Comparison of ENCODE assay signal across 38 cellular contexts in genomic region chr1:232352366-232352765, GRCh38.
"Had no signal": no experiment of that assay in that cellular context is flagged by ENCODE, and none has a peak within 500 bp of the region (broad histone marks: within the 10 kb centered on the region; RNA-seq: fewer than 3 reads in every experiment).

No MANE protein-coding gene starts in this region.

- H3K4me1 Mint-ChIP-seq: activated B cell treated with CpG ODN at 0.5 μM for 24 hours; activated CD4-positive, alpha-beta memory T cell treated with anti-CD3 and anti-CD28 coated beads, Interleukin-2, amount 10 ng/mL, durations not matched to agents 7 days and 5 days; activated CD4-positive, alpha-beta T cell treated with anti-CD3 and anti-CD28 coated beads, Interleukin-2, amount 10 ng/mL, durations not matched to agents 7 days and 5 days; activated naive CD8-positive, alpha-beta T cell treated with anti-CD3 and anti-CD28 coated beads for 36 hours; activated T-helper 17 cell treated with anti-CD3 and anti-CD28 coated beads, Interleukin-2, amount 50 U/mL, for 72 hours; central memory CD8-positive, alpha-beta T cell had no signal

- H3K27me3 ChIP-seq: adrenal gland, body of pancreas, brain microvascular endothelial cell, breast epithelium had no signal

- H3K4me3 ChIP-seq: adrenal gland, body of pancreas, breast epithelium had no signal

- DNase-seq: activated B cell treated with CpG ODN at 0.5 μM for 24 hours; activated CD4-positive, alpha-beta memory T cell treated with anti-CD3 and anti-CD28 coated beads, Interleukin-2, amount 10 ng/mL, durations not matched to agents 7 days and 5 days; activated CD4-positive, alpha-beta T cell treated with anti-CD3 and anti-CD28 coated beads for 4 hours; activated CD4-positive, alpha-beta T cell treated with anti-CD3 and anti-CD28 coated beads, Interleukin-2, amount 10 ng/mL, durations not matched to agents 7 days and 5 days; activated CD4-positive, alpha-beta T cell treated with anti-CD3 and anti-CD28 coated beads, Interleukin-2, amount 50 U/mL, for 48 hours; activated CD4-positive, CD25-positive, alpha-beta regulatory T cell treated with anti-CD3 and anti-CD28 coated beads, Interleukin-2, amount 50 U/mL, for 72 hours; activated CD8-positive, alpha-beta memory T cell treated with anti-CD3 and anti-CD28 coated beads, Interleukin-2, amount 50 U/mL, for 4 hours; activated CD8-positive, alpha-beta T cell treated with anti-CD3 and anti-CD28 coated beads, Interleukin-2, amount 10 ng/mL, durations not matched to agents 7 days and 5 days; activated effector memory CD4-positive, alpha-beta T cell treated with anti-CD3 and anti-CD28 coated beads, Interleukin-2, amount 50 U/mL, for 16 hours; activated gamma-delta T cell treated with Interleukin-2 at 50 U/mL for 16 hours; activated naive CD4-positive, alpha-beta T cell; activated naive CD4-positive, alpha-beta T cell treated with anti-CD3 and anti-CD28 coated beads for 36 hours; activated naive CD4-positive, alpha-beta T cell treated with anti-CD3 and anti-CD28 coated beads, Interleukin-2, amount 50 U/mL, for 16 hours; activated naive CD8-positive, alpha-beta T cell treated with anti-CD3 and anti-CD28 coated beads for 36 hours; activated T-cell treated with anti-CD3 and anti-CD28 coated beads for 4 hours; activated T-cell treated with anti-CD3 and anti-CD28 coated beads, Interleukin-2, amount 50 U/mL, for 1 hour; activated T-cell treated with anti-CD3 and anti-CD28 coated beads, Interleukin-2, amount 50 U/mL, for 4 hours; activated T-cell treated with anti-CD3 and anti-CD28 coated beads, Interleukin-2, amount 50 U/mL, for 72 hours; adrenal gland; amniotic stem cell; aorta; body of pancreas; brain microvascular endothelial cell; caudate nucleus; cerebellar nuclear complex; T-helper 1 cell; T-helper 2 cell; T-helper 9 cell had no signal

- H3K4me1 ChIP-seq: adrenal gland, body of pancreas, breast epithelium had no signal

- ATAC-seq: activated CD8-positive, alpha-beta T cell treated with anti-CD3 and anti-CD28 coated beads, Interleukin-2, amount 10 ng/mL, durations not matched to agents 7 days and 5 days; activated naive CD4-positive, alpha-beta T cell treated with anti-CD3 and anti-CD28 coated beads, Interleukin-2, amount 50 U/mL, for 72 hours; activated T-cell treated with anti-CD3 and anti-CD28 coated beads, Interleukin-2, amount 50 U/mL, for 4 hours; activated T-cell treated with anti-CD3 and anti-CD28 coated beads, Interleukin-2, amount 50 U/mL, for 72 hours; activated T-helper 17 cell treated with anti-CD3 and anti-CD28 coated beads, Interleukin-2, amount 50 U/mL, for 72 hours; body of pancreas had no signal

- H3K27me3 Mint-ChIP-seq: activated B cell treated with CpG ODN at 0.5 μM for 24 hours; activated CD4-positive, alpha-beta memory T cell treated with anti-CD3 and anti-CD28 coated beads, Interleukin-2, amount 10 ng/mL, durations not matched to agents 7 days and 5 days had no signal

- H3K36me3 ChIP-seq: adrenal gland, brain microvascular endothelial cell, breast epithelium had no signal

- H3K9me3 Mint-ChIP-seq: activated B cell treated with CpG ODN at 0.5 μM for 24 hours; activated CD4-positive, alpha-beta memory T cell treated with anti-CD3 and anti-CD28 coated beads, Interleukin-2, amount 10 ng/mL, durations not matched to agents 7 days and 5 days; activated CD4-positive, alpha-beta T cell treated with anti-CD3 and anti-CD28 coated beads, Interleukin-2, amount 10 ng/mL, durations not matched to agents 7 days and 5 days; activated naive CD4-positive, alpha-beta T cell treated with anti-CD3 and anti-CD28 coated beads for 36 hours; activated naive CD4-positive, alpha-beta T cell treated with anti-CD3 and anti-CD28 coated beads, Interleukin-2, amount 50 U/mL, for 72 hours; activated naive CD8-positive, alpha-beta T cell treated with anti-CD3 and anti-CD28 coated beads for 36 hours; activated T-cell treated with anti-CD3 and anti-CD28 coated beads, Interleukin-2, amount 50 U/mL, for 4 hours; activated T-cell treated with anti-CD3 and anti-CD28 coated beads, Interleukin-2, amount 50 U/mL, for 72 hours; activated T-helper 1 cell treated with anti-CD3 and anti-CD28 coated beads, Interleukin-12 subunit alpha, Interleukin-12 subunit beta, Interleukin-2, Interleukin-4 antibody, amounts not matched to agents 30 ng/mL and 10 ng/mL and 1 ng/mL, durations not matched to agents 14 hours and 24 hours and 36 hours; activated T-helper 17 cell treated with anti-CD3 and anti-CD28 coated beads, Interleukin-2, amount 50 U/mL, for 72 hours; central memory CD8-positive, alpha-beta T cell; T-helper 1 cell treated with Interleukin-12 subunit alpha and Interleukin-12 subunit beta and Interleukin-4 antibody, amounts not matched to agents 30 μg/mL and 1 μg/mL, for 36 hours; T-helper 2 cell treated with Interferon-gamma antibody and Interleukin-4, amounts not matched to agents 5 μg/mL and 100 μg/mL, for 36 hours had no signal

- FAIRE-seq: astrocyte, TTC549 had no signal

- H3K4me3 Mint-ChIP-seq: activated B cell treated with CpG ODN at 0.5 μM for 24 hours; activated CD4-positive, alpha-beta memory T cell treated with anti-CD3 and anti-CD28 coated beads, Interleukin-2, amount 10 ng/mL, durations not matched to agents 7 days and 5 days; activated CD4-positive, alpha-beta T cell treated with anti-CD3 and anti-CD28 coated beads, Interleukin-2, amount 10 ng/mL, durations not matched to agents 7 days and 5 days; activated CD8-positive, alpha-beta T cell treated with anti-CD3 and anti-CD28 coated beads, Interleukin-2, amount 10 ng/mL, durations not matched to agents 7 days and 5 days; activated naive CD4-positive, alpha-beta T cell treated with anti-CD3 and anti-CD28 coated beads for 36 hours; activated naive CD8-positive, alpha-beta T cell treated with anti-CD3 and anti-CD28 coated beads for 36 hours; activated T-cell treated with anti-CD3 and anti-CD28 coated beads, Interleukin-2, amount 50 U/mL, for 4 hours; activated T-cell treated with anti-CD3 and anti-CD28 coated beads, Interleukin-2, amount 50 U/mL, for 72 hours; activated T-helper 1 cell treated with anti-CD3 and anti-CD28 coated beads, Interleukin-12 subunit alpha, Interleukin-12 subunit beta, Interleukin-2, Interleukin-4 antibody, amounts not matched to agents 30 ng/mL and 10 ng/mL and 1 ng/mL, durations not matched to agents 14 hours and 24 hours and 36 hours; activated T-helper 17 cell treated with anti-CD3 and anti-CD28 coated beads, Interleukin-2, amount 50 U/mL, for 72 hours; central memory CD8-positive, alpha-beta T cell; T-helper 1 cell treated with Interleukin-12 subunit alpha and Interleukin-12 subunit beta and Interleukin-4 antibody, amounts not matched to agents 30 μg/mL and 1 μg/mL, for 36 hours; T-helper 2 cell treated with Interferon-gamma antibody and Interleukin-4, amounts not matched to agents 5 μg/mL and 100 μg/mL, for 36 hours had no signal

- H3K27ac Mint-ChIP-seq: activated B cell treated with CpG ODN at 0.5 μM for 24 hours; activated CD4-positive, alpha-beta memory T cell treated with anti-CD3 and anti-CD28 coated beads, Interleukin-2, amount 10 ng/mL, durations not matched to agents 7 days and 5 days; activated CD4-positive, alpha-beta T cell treated with anti-CD3 and anti-CD28 coated beads, Interleukin-2, amount 10 ng/mL, durations not matched to agents 7 days and 5 days; activated CD8-positive, alpha-beta T cell treated with anti-CD3 and anti-CD28 coated beads, Interleukin-2, amount 10 ng/mL, durations not matched to agents 7 days and 5 days; activated naive CD4-positive, alpha-beta T cell treated with anti-CD3 and anti-CD28 coated beads for 36 hours; activated naive CD4-positive, alpha-beta T cell treated with anti-CD3 and anti-CD28 coated beads, Interleukin-2, amount 50 U/mL, for 72 hours; activated naive CD8-positive, alpha-beta T cell treated with anti-CD3 and anti-CD28 coated beads for 36 hours; activated T-cell treated with anti-CD3 and anti-CD28 coated beads, Interleukin-2, amount 50 U/mL, for 72 hours; activated T-helper 1 cell treated with anti-CD3 and anti-CD28 coated beads, Interleukin-12 subunit alpha, Interleukin-12 subunit beta, Interleukin-2, Interleukin-4 antibody, amounts not matched to agents 30 ng/mL and 10 ng/mL and 1 ng/mL, durations not matched to agents 14 hours and 24 hours and 36 hours; activated T-helper 17 cell treated with anti-CD3 and anti-CD28 coated beads, Interleukin-2, amount 50 U/mL, for 72 hours; T-helper 1 cell treated with Interleukin-12 subunit alpha and Interleukin-12 subunit beta and Interleukin-4 antibody, amounts not matched to agents 30 μg/mL and 1 μg/mL, for 36 hours; T-helper 2 cell treated with Interferon-gamma antibody and Interleukin-4, amounts not matched to agents 5 μg/mL and 100 μg/mL, for 36 hours had no signal

- H3K9me3 ChIP-seq: adrenal gland, body of pancreas, breast epithelium had no signal

- H3K27ac ChIP-seq: adrenal gland, body of pancreas, brain microvascular endothelial cell, breast epithelium, VCaP had no signal

- H3K36me3 Mint-ChIP-seq: activated naive CD4-positive, alpha-beta T cell treated with anti-CD3 and anti-CD28 coated beads, Interleukin-2, amount 50 U/mL, for 72 hours; activated naive CD8-positive, alpha-beta T cell treated with anti-CD3 and anti-CD28 coated beads for 36 hours had no signal
